Comparison of ENCODE assay signal across 11 cellular contexts in genomic region chr1:16497474-16497904, GRCh38. TPM values are rescaled to one million over a fixed set of nuclear protein-coding genes. Genes with fewer than 3 reads are reported as not detected.
DNase-seq lines count a peak whose midpoint lies in the region; ATAC-seq and TF ChIP-seq lines count a peak whose summit lies in the region.
"Not testable (repeated sequence)": the region's sequence is repeated elsewhere in the genome, so short reads cannot be mapped to it uniquely, and the experiment has no call there.
"Had no signal": no experiment of that assay in that cellular context is flagged by ENCODE, and none has a peak within 500 bp of the region (broad histone marks: within the 10 kb centered on the region; RNA-seq: fewer than 3 reads in every experiment).

No MANE protein-coding gene starts in this region.

- in situ Hi-C loops in GM23248 (cut with MboI) = not testable (repeated sequence)

- H3K27me3 Mint-ChIP-seq in CD4-positive, alpha-beta T cell; activated T-cell treated with anti-CD3 and anti-CD28 coated beads, Interleukin-2, amount 50 U/mL, for 24 hours; mesothelial cell of epicardium (ENCODE audit: low read depth): not testable (repeated sequence)

- not testable (repeated sequence) for H3K27me3 ChIP-seq in CD4-positive, alpha-beta T cell (ENCODE audit: control insufficient read depth, insufficient read depth, low read length); GM23248 (replicated peaks; ENCODE audit: insufficient read depth); SK-N-SH (ENCODE audit: insufficient read depth); smooth muscle cell (ENCODE audit: low read depth)

- H3K4me1 Mint-ChIP-seq in CD4-positive, alpha-beta T cell (ENCODE audit: low read depth) = peaks cover 28% of the 10 kb centered on the region
- peaks cover 28% of the 10 kb centered on the region for H3K4me1 Mint-ChIP-seq in activated T-cell treated with anti-CD3 and anti-CD28 coated beads, Interleukin-2, amount 50 U/mL, for 24 hours (ENCODE audit: low read depth)
- not testable (repeated sequence) for H3K4me1 Mint-ChIP-seq in mesothelial cell of epicardium

- peak overlapping the region; percentile 91 for H3K4me3 Mint-ChIP-seq in CD4-positive, alpha-beta T cell
- H3K4me3 Mint-ChIP-seq in activated T-cell treated with anti-CD3 and anti-CD28 coated beads, Interleukin-2, amount 50 U/mL, for 24 hours = peak overlapping the region; percentile 79
- peak overlapping the region; percentile 74 for H3K4me3 Mint-ChIP-seq in mesothelial cell of epicardium

- DNase-seq in CD4-positive, alpha-beta T cell; SK-N-SH; mesothelial cell of epicardium (ENCODE audit: low spot score in 2 of 2, unreplicated experiment in 2 of 2); smooth muscle cell (lab: John Stamatoyannopoulos, UW; ENCODE audit: unreplicated experiment): not testable (repeated sequence)
- DNase-seq in GM23248 = peak; percentile 6
- DNase-seq in NCI-H146 (lab: John Stamatoyannopoulos, UW) = peak; percentile 2
- DNase-seq in activated T-cell treated with anti-CD3 and anti-CD28 coated beads, Interleukin-2, amount 50 U/mL, for 24 hours = peak; percentile 26
- DNase-seq in cerebellar cortex (ENCODE audit: low spot score) = peak; percentile 70

- H3K27ac ChIP-seq in CD4-positive, alpha-beta T cell (ENCODE audit: low read depth, low read length); GM23248; SK-N-SH (ENCODE audit: low read depth in 2 of 2, low read length in 1 of 2); smooth muscle cell (ENCODE audit: low read depth): not testable (repeated sequence)

- not testable (repeated sequence) for H3K4me3 ChIP-seq in GM23248, smooth muscle cell
- H3K4me3 ChIP-seq in SK-N-SH (ENCODE audit: low read depth in 2 of 2, low read length in 1 of 2) = peak overlapping the region in 1 of 2 experiments; percentile 86; a peak in 1 of 4 replicates

- not testable (repeated sequence) for H4K20me1 ChIP-seq in GM23248 (ENCODE audit: insufficient read depth); SK-N-SH (ENCODE audit: insufficient read depth)
- peaks cover 10% of the 10 kb centered on the region for H4K20me1 ChIP-seq in smooth muscle cell (ENCODE audit: low read depth)

- POLR2A ChIA-PET in CD4-positive, alpha-beta T cell (lab: Charles Lee) = interaction anchor here (1.4 kb wide), 1 partner anchor 57 kb away, joined by 4 read pairs; the partner anchor contains the start of gene NECAP2
- POLR2A ChIA-PET in SK-N-SH (lab: Yijun Ruan, JAX) = not testable (repeated sequence)

- TF ChIP-seq RAD21 in SK-N-SH (IDR thresholded peaks at IDR 0.05; ENCODE audit: low read length) = not testable (repeated sequence)

- not testable (repeated sequence) for ATAC-seq in CD4-positive, alpha-beta T cell (ENCODE audit: poor library complexity)

- H3K36me3 ChIP-seq in GM23248 (ENCODE audit: low read depth); SK-N-SH (replicated peaks in 1 of 2; ENCODE audit: control insufficient read depth in 1 of 2, insufficient read depth in 2 of 2, low read length in 1 of 2); smooth muscle cell (ENCODE audit: low read depth): not testable (repeated sequence)

- H3K4me2 ChIP-seq in GM23248 (ENCODE audit: unreplicated experiment) = not testable (repeated sequence)
- H3K4me2 ChIP-seq in SK-N-SH = peak overlapping the region; percentile 93
- H3K4me2 ChIP-seq in smooth muscle cell = peak overlapping the region; percentile 90

- H3K9me3 ChIP-seq in CD4-positive, alpha-beta T cell (ENCODE audit: control insufficient read depth, low read length); GM23248 (ENCODE audit: low read depth); SK-N-SH; smooth muscle cell (replicated peaks; ENCODE audit: low read depth): not testable (repeated sequence)

- intact Hi-C loops in CD4-positive, alpha-beta T cell (cut with DNase I, micrococcal nuclease) = loop anchor here (10.0 kb wide), 3 partner anchors 53 to 133 kb away; partner anchors contain the start of genes NBPF1 (in 1 of the 2), NECAP2 (in 1 of the 2) and SZRD1 (in 1 of the 2)

- H3K4me1 ChIP-seq in GM23248 (ENCODE audit: insufficient read depth); SK-N-SH (ENCODE audit: control insufficient read depth in 1 of 2, insufficient read depth in 2 of 2, low read depth in 1 of 2, low read length in 1 of 2); smooth muscle cell (ENCODE audit: low read depth): not testable (repeated sequence)

- WGBS in GM23248 (ENCODE audit: low coverage in 1 of 2, low lambda C conversion rate in 2 of 2, missing lambda C conversion rate in 2 of 2), 2 experiments = 88 to 89% methylated on average over 5 of the region's 5 CpGs
- 95% methylated on average over 5 of the region's 5 CpGs for WGBS in SK-N-SH (ENCODE audit: low lambda C conversion rate)
- WGBS in smooth muscle cell (ENCODE audit: low lambda C conversion rate) = 91% methylated on average over 5 of the region's 5 CpGs

- TF ChIP-seq EP300 in SK-N-SH (IDR thresholded peaks at IDR 0.05; ENCODE audit: borderline replicate concordance in 1 of 2, low read depth in 1 of 2, low read length in 1 of 2) = not testable (repeated sequence)

- not testable (repeated sequence) for H3K9me2 ChIP-seq in GM23248 (ENCODE audit: insufficient read depth); SK-N-SH

- not testable (repeated sequence) for H3K9me3 Mint-ChIP-seq in CD4-positive, alpha-beta T cell; activated T-cell treated with anti-CD3 and anti-CD28 coated beads, Interleukin-2, amount 50 U/mL, for 24 hours; mesothelial cell of epicardium

- not testable (repeated sequence) for H2AFZ ChIP-seq in GM23248; SK-N-SH (ENCODE audit: low read depth); smooth muscle cell (ENCODE audit: low read depth)

- H3K27ac Mint-ChIP-seq in CD4-positive, alpha-beta T cell = peak overlapping the region; percentile 75
- H3K27ac Mint-ChIP-seq in activated T-cell treated with anti-CD3 and anti-CD28 coated beads, Interleukin-2, amount 50 U/mL, for 24 hours = peak overlapping the region; percentile 71
- H3K27ac Mint-ChIP-seq in mesothelial cell of epicardium = peak overlapping the region; percentile 40

- H3K79me2 ChIP-seq in GM23248 (ENCODE audit: insufficient read depth) (peaks cover 15% of the 10 kb centered on the region), SK-N-SH (ENCODE audit: insufficient read depth) (peaks cover 52% of the 10 kb centered on the region)
- not testable (repeated sequence) for H3K79me2 ChIP-seq in smooth muscle cell (ENCODE audit: low read depth)

- H3K36me3 Mint-ChIP-seq in CD4-positive, alpha-beta T cell (ENCODE audit: low read depth); activated T-cell treated with anti-CD3 and anti-CD28 coated beads, Interleukin-2, amount 50 U/mL, for 24 hours (ENCODE audit: low read depth); mesothelial cell of epicardium: not testable (repeated sequence)

- CTCF ChIA-PET in CD4-positive, alpha-beta T cell (lab: Charles Lee) = not testable (repeated sequence)
- CTCF ChIA-PET in SK-N-SH (lab: Yijun Ruan, JAX) = interaction anchor here (2.0 kb wide), 1 partner anchor 57 kb away, joined by 6 read pairs; the partner anchor contains the start of gene NECAP2

- TF ChIP-seq CTCF in CD4-positive, alpha-beta T cell (IDR thresholded peaks at IDR 0.05); SK-N-SH (IDR thresholded peaks at IDR 0.05); mesothelial cell of epicardium (IDR thresholded peaks at IDR 0.05; ENCODE audit: unreplicated experiment); smooth muscle cell (IDR thresholded peaks at IDR 0.05; ENCODE audit: borderline replicate concordance, insufficient read depth, poor library complexity, severe bottlenecking): not testable (repeated sequence)

- not testable (repeated sequence) for H3F3A ChIP-seq in GM23248 (ENCODE audit: insufficient read depth); SK-N-SH (replicated peaks; ENCODE audit: insufficient read depth); smooth muscle cell (ENCODE audit: low read depth)

- not testable (repeated sequence) for H3K9ac ChIP-seq in GM23248; SK-N-SH; smooth muscle cell (ENCODE audit: low read depth)

RNA-seq across cellular contexts. Expression of gene RNU1-1, which starts 16.6 kb away (rescaled TPM):
- total RNA-seq in CD4-positive, alpha-beta T cell = 1,000 to 10,000 TPM; 4,982 to 5,937 TPM
- under 0.01 TPM in 1 of 2 replicates, not detected in the other for total RNA-seq in GM23248 (2014; rRNA removed; shearing (Covaris generic))
- not detected in 2 replicates for polyA plus RNA-seq in GM23248 (2016; fragmentation: Nextera tagmentation; extraction: Ambion mirVana)
- polyA plus RNA-seq in SK-N-SH (2012; rRNA removed) = not detected in 2 replicates
- polyA plus RNA-seq in SK-N-SH (2012; cell fraction: cytosol; rRNA removed) = not detected in 2 replicates
- not detected in 2 replicates for polyA plus RNA-seq in SK-N-SH (2012; cell fraction: nucleus; rRNA removed)
- total RNA-seq in mesothelial cell of epicardium = 3,774 to 3,945 TPM (median 3,937 TPM) in 3 replicates
- under 0.01 TPM in 2 replicates for total RNA-seq in smooth muscle cell
- 4.2 and 6.4 TPM in 2 replicates for polyA plus RNA-seq in smooth muscle cell
- total RNA-seq: LHCN-M2, myocyte had no signal
- polyA plus RNA-seq: AG04450 had no signal

RNA-seq across cellular contexts. Expression of gene NECAP2, which starts 57.0 kb away (rescaled TPM):
- 10 to 100 TPM; 65.8 to 66.0 TPM for total RNA-seq in CD4-positive, alpha-beta T cell
- 112 and 117 TPM in 2 replicates for total RNA-seq in GM23248 (2014; rRNA removed; shearing (Covaris generic))
- 102 and 106 TPM in 2 replicates for polyA plus RNA-seq in GM23248 (2016; fragmentation: Nextera tagmentation; extraction: Ambion mirVana)
- 100.0 and 116 TPM in 2 replicates for polyA plus RNA-seq in SK-N-SH (2012; rRNA removed)
- polyA plus RNA-seq in SK-N-SH (2012; cell fraction: cytosol; rRNA removed) = 87.0 and 99.7 TPM in 2 replicates
- polyA plus RNA-seq in SK-N-SH (2012; cell fraction: nucleus; rRNA removed) = 84.0 and 90.1 TPM in 2 replicates
- 43.7 to 46.7 TPM (median 44.1 TPM) in 3 replicates for total RNA-seq in mesothelial cell of epicardium
- total RNA-seq in smooth muscle cell = 60.0 and 61.4 TPM in 2 replicates
- polyA plus RNA-seq in smooth muscle cell = 49.5 and 60.4 TPM in 2 replicates

Comparison
In these comparisons a context has a peak if more than half of its experiments do, and no peak if none do; other contexts are left out.
1. RNA of gene RNU1-1, which starts 16.6 kb away (total RNA-seq): 4,982 to 5,937 TPM in CD4-positive, alpha-beta T cell and 3,774 to 3,945 TPM in mesothelial cell of epicardium; under 0.01 TPM in GM23248 and under 0.01 TPM in smooth muscle cell; every median in the first group is over 1,000 times any median in the second.
2. Peak in every context shown above with its lines, with median percentiles within 50 percentile points of each other: H3K27ac Mint-ChIP-seq and H3K4me3 Mint-ChIP-seq.